17 cellular contexts compared by ENCODE assay signal in genomic region chr10:23172846-23173548, GRCh38. TPM values are rescaled to one million over a fixed set of nuclear protein-coding genes. Genes with fewer than 3 reads are reported as not detected.
A peak's percentile ranks its signal among the peaks of the same experiment; 100 is the strongest.
DNase-seq lines count a peak whose midpoint lies in the region; ATAC-seq and TF ChIP-seq lines count a peak whose summit lies in the region.
"Had no signal": no experiment of that assay in that cellular context is flagged by ENCODE, and none has a peak within 500 bp of the region (broad histone marks: within the 10 kb centered on the region; RNA-seq: fewer than 3 reads in every experiment).

No MANE protein-coding gene starts in this region.

- H3K36me3 Mint-ChIP-seq in naive thymus-derived CD4-positive, alpha-beta T cell = peaks cover 0 to 4% (median 0%) of the 10 kb centered on the region in 5 donors

- CTCF ChIA-PET in A673 (lab: Charles Lee) = no interaction called here
- CTCF ChIA-PET in naive thymus-derived CD4-positive, alpha-beta T cell (lab: Charles Lee) = no interaction called here

- peaks cover 63 to 80% (median 74%) of the 10 kb centered on the region in 5 donors for H3K27me3 Mint-ChIP-seq in naive thymus-derived CD4-positive, alpha-beta T cell

- H3K36me3 ChIP-seq in A673 (ENCODE audit: insufficient read depth, low read length, poor library complexity, severe bottlenecking) = no peaks in the 10 kb centered on the region
- H3K36me3 ChIP-seq in GM06990 (ENCODE audit: control insufficient read depth, insufficient read depth, low read length) = no peaks in the 10 kb centered on the region
- H3K36me3 ChIP-seq in naive thymus-derived CD4-positive, alpha-beta T cell (ENCODE audit: control insufficient read depth in 2 of 3, insufficient read depth in 3 of 3, low read length in 3 of 3) = no peaks in the 10 kb centered on the region
- H3K36me3 ChIP-seq: BLaER1 had no signal

- no peak overlapping the region for H3K27ac ChIP-seq in A673 (ENCODE audit: low read depth, low read length, poor library complexity, severe bottlenecking)
- H3K27ac ChIP-seq in naive thymus-derived CD4-positive, alpha-beta T cell (ENCODE audit: low read depth, low read length) = no peak overlapping the region
- H3K27ac ChIP-seq: BLaER1 had no signal

- peak overlapping the region in 1 of 9 donors; percentile 10 for H3K27ac Mint-ChIP-seq in naive thymus-derived CD4-positive, alpha-beta T cell
- H3K27ac Mint-ChIP-seq: activated CD8-positive, alpha-beta T cell treated with anti-CD3 and anti-CD28 coated beads for 36 hours had no signal

- H3K9me3 Mint-ChIP-seq in naive thymus-derived CD4-positive, alpha-beta T cell = peaks cover 0 to 8% (median 0%) of the 10 kb centered on the region in 11 donors
- H3K9me3 Mint-ChIP-seq: activated CD8-positive, alpha-beta T cell treated with anti-CD3 and anti-CD28 coated beads for 36 hours; stimulated activated naive CD8-positive, alpha-beta T cell treated with anti-CD3 and anti-CD28 coated beads, Interleukin-15, amount 100 ng/mL, for 72 hours had no signal

- ATAC-seq in naive thymus-derived CD4-positive, alpha-beta T cell = no peak
- ATAC-seq: activated CD8-positive, alpha-beta T cell treated with anti-CD3 and anti-CD28 coated beads for 36 hours; stimulated activated naive CD8-positive, alpha-beta T cell treated with anti-CD3 and anti-CD28 coated beads, Interleukin-15, amount 100 ng/mL, for 72 hours had no signal

- no TSS peak for BruUV-seq in A673 (replicated peaks; lab: Mats Ljungman, UMichigan)

- peaks cover 5 to 20% (median 17%) of the 10 kb centered on the region in 7 donors for H3K4me1 Mint-ChIP-seq in naive thymus-derived CD4-positive, alpha-beta T cell

- no peaks in the 10 kb centered on the region for H3K9me3 ChIP-seq in A673 (ENCODE audit: low read depth, low read length, poor library complexity, severe bottlenecking)
- no peaks in the 10 kb centered on the region for H3K9me3 ChIP-seq in naive thymus-derived CD4-positive, alpha-beta T cell (ENCODE audit: control insufficient read depth in 2 of 3, low read length in 3 of 3)

- POLR2A ChIA-PET in A673 (lab: Charles Lee; ENCODE audit: low non-redundant PET) = no interaction called here
- POLR2A ChIA-PET in naive thymus-derived CD4-positive, alpha-beta T cell (lab: Charles Lee) = no interaction called here

- H3K27me3 ChIP-seq in A673 (replicated peaks; ENCODE audit: insufficient read depth, low read depth, low read length, poor library complexity) (peaks cover 98% of the 10 kb centered on the region), GM06990 (replicated peaks; ENCODE audit: control insufficient read depth, insufficient read depth, low read length) (no peaks in the 10 kb centered on the region)
- peaks cover 0 to 4% of the 10 kb centered on the region in 2 donors for H3K27me3 ChIP-seq in naive thymus-derived CD4-positive, alpha-beta T cell (ENCODE audit: control insufficient read depth in 2 of 2, insufficient read depth in 2 of 2, low read length in 2 of 2)
- H3K27me3 ChIP-seq: BLaER1 had no signal

- intact Hi-C loops in A673 (cut with micrococcal nuclease; ENCODE audit: unreplicated experiment) = no loop called here
- intact Hi-C loops in naive thymus-derived CD4-positive, alpha-beta T cell (cut with micrococcal nuclease) = no loop called here

- H3K4me3 Mint-ChIP-seq in naive thymus-derived CD4-positive, alpha-beta T cell = peak overlapping the region in 6 of 10 donors; percentile 17 to 58 (median 36)
- H3K4me3 Mint-ChIP-seq: activated CD8-positive, alpha-beta T cell treated with anti-CD3 and anti-CD28 coated beads for 36 hours; IgD-negative memory B cell had no signal

- DNase-seq in A673 (ENCODE audit: low spot score) (peak; percentile 27), GM06990 (ENCODE audit: extremely low read depth, insufficient read length) (peak; percentile 7), astrocyte of the hippocampus (ENCODE audit: low read depth, low spot score) (peak; percentile 22), NAMALWA (ENCODE audit: low spot score) (no peak), GM03348 (ENCODE audit: low spot score) (no peak), GDM1 (lab: John Stamatoyannopoulos, UW) (no peak)
- no peak for DNase-seq in naive thymus-derived CD4-positive, alpha-beta T cell
- DNase-seq in central memory CD4-positive, alpha-beta T cell = no peak
- DNase-seq: activated CD8-positive, alpha-beta T cell treated with anti-CD3 and anti-CD28 coated beads for 36 hours; activated naive CD4-positive, alpha-beta T cell treated with Interleukin-2 at 50 U/mL for 16 hours; NCI-H2029 treated with DMSO at 0.1 percent for 48 hours; stimulated activated CD4-positive, alpha-beta T cell treated with anti-CD3 and anti-CD28 coated beads, Interleukin-4, amount 100 ng/mL, for 4 hours; stimulated activated naive CD8-positive, alpha-beta T cell treated with anti-CD3 and anti-CD28 coated beads, Interleukin-15, amount 100 ng/mL, for 72 hours had no signal

- H3K4me1 ChIP-seq in A673 (ENCODE audit: insufficient read depth, low read length, poor library complexity, severe bottlenecking) = peaks cover 8% of the 10 kb centered on the region
- no peaks in the 10 kb centered on the region for H3K4me1 ChIP-seq in naive thymus-derived CD4-positive, alpha-beta T cell (ENCODE audit: control insufficient read depth in 2 of 2, insufficient read depth in 2 of 2, low read length in 2 of 2)
- H3K4me1 ChIP-seq: BLaER1 had no signal

- no peak for TF ChIP-seq CTCF in A673 (conservative IDR thresholded peaks at IDR 0.05; ENCODE audit: low read depth, low read length)
- TF ChIP-seq CTCF in GM06990 (IDR thresholded peaks at IDR 0.05; ENCODE audit: insufficient read depth, low read length, poor library complexity, severe bottlenecking) = no peak

- H3K4me3 ChIP-seq in A673 (ENCODE audit: low read depth, low read length, poor library complexity, severe bottlenecking) (peak overlapping the region; percentile 20), GM06990 (replicated peaks; ENCODE audit: low read depth, low read length) (no peak overlapping the region)
- H3K4me3 ChIP-seq in naive thymus-derived CD4-positive, alpha-beta T cell (ENCODE audit: low read length) = no peak overlapping the region
- H3K4me3 ChIP-seq: BLaER1 had no signal

RNA-seq across cellular contexts. Expression of gene PTF1A, which starts 19.1 kb away (rescaled TPM):
- not detected in 2 replicates for total RNA-seq in A673 (2021)
- not detected for total RNA-seq in naive thymus-derived CD4-positive, alpha-beta T cell
- polyA plus RNA-seq in naive thymus-derived CD4-positive, alpha-beta T cell = not detected
- total RNA-seq: activated CD8-positive, alpha-beta T cell treated with anti-CD3 and anti-CD28 coated beads for 36 hours; H4; T-helper 2 cell treated with Interferon-gamma antibody and Interleukin-4, amounts not matched to agents 100 ng/mL and 5 ng/mL, for 36 hours had no signal
- polyA plus RNA-seq: IgD-negative memory B cell had no signal

Comparison
In these comparisons a context has a peak if more than half of its experiments do, and no peak if none do; other contexts are left out.
1. DNase-seq: peak in A673 (single experiment), GM06990 (single experiment) and astrocyte of the hippocampus (single experiment); none in naive thymus-derived CD4-positive, alpha-beta T cell (0 of 9), NAMALWA (single experiment), GM03348 (single experiment), central memory CD4-positive, alpha-beta T cell (single experiment) and GDM1 (single experiment).